In genomic region chr21:37348664-37349063, GRCh38 we compare ENCODE assay signal across 23 cellular contexts. TPM values are rescaled to one million over a fixed set of nuclear protein-coding genes. Genes with fewer than 3 reads are reported as not detected.
DNase-seq lines count a peak whose midpoint lies in the region; ATAC-seq, FAIRE-seq and TF ChIP-seq lines count a peak whose summit lies in the region.
"Had no signal": no experiment of that assay in that cellular context is flagged by ENCODE, and none has a peak within 500 bp of the region (broad histone marks: within the 10 kb centered on the region; RNA-seq: fewer than 3 reads in every experiment).

No MANE protein-coding gene starts in this region.

- no peak overlapping the region for H3K9ac ChIP-seq in K562 (ENCODE audit: insufficient read depth in 1 of 2, low read depth in 2 of 2, low read length in 2 of 2)
- H3K9ac ChIP-seq in colonic mucosa (ENCODE audit: low read depth in 2 of 2, low read length in 2 of 2): no peak overlapping the region

- no peaks in the 10 kb centered on the region for H3K9me1 ChIP-seq in K562 (ENCODE audit: control insufficient read depth, insufficient read depth, low read length)

- no peak overlapping the region for H2AFZ ChIP-seq in K562 (ENCODE audit: low read depth, low read length)

- H3K4me1 Mint-ChIP-seq in activated T-helper 1 cell treated with anti-CD3 and anti-CD28 coated beads, Interleukin-12 subunit alpha, Interleukin-12 subunit beta, Interleukin-2, Interleukin-4 antibody, amounts not matched to agents 30 ng/mL and 10 ng/mL and 1 ng/mL, durations not matched to agents 14 hours and 24 hours and 36 hours (ENCODE audit: low read depth): no peaks in the 10 kb centered on the region
- H3K4me1 Mint-ChIP-seq: CD8-positive, alpha-beta memory T cell; nephron progenitor cell; T-cell had no signal

- TF ChIP-seq RAD21 in K562 (CRISPR knock-in tag; conservative IDR thresholded peaks at IDR 0.05 in 1 of 2, IDR thresholded peaks at IDR 0.05 in 1 of 2): 0 out of 4 replicates have a peak, but pooled peaks of 1 of the 2 experiments have one; percentile 23

- H3K9me3 ChIP-seq in K562 (replicated peaks; ENCODE audit: control insufficient read depth, insufficient read depth, low read depth, low read length) (peaks cover 8% of the 10 kb centered on the region), colonic mucosa (no peaks in the 10 kb centered on the region)

- H3K4me3 ChIP-seq in K562 (no peak overlapping the region), colonic mucosa (no peak overlapping the region)
- H3K4me3 ChIP-seq: body of pancreas, MG63, psoas muscle had no signal

- no peaks in the 10 kb centered on the region for H3K4me1 ChIP-seq in K562 (replicated peaks in 1 of 2; ENCODE audit: control insufficient read depth in 2 of 2, insufficient read depth in 2 of 2, low read length in 2 of 2)
- no peaks in the 10 kb centered on the region for H3K4me1 ChIP-seq in colonic mucosa
- H3K4me1 ChIP-seq: body of pancreas, psoas muscle had no signal

- no peaks in the 10 kb centered on the region for H3K36me3 Mint-ChIP-seq in activated T-helper 1 cell treated with anti-CD3 and anti-CD28 coated beads, Interleukin-12 subunit alpha, Interleukin-12 subunit beta, Interleukin-2, Interleukin-4 antibody, amounts not matched to agents 30 ng/mL and 10 ng/mL and 1 ng/mL, durations not matched to agents 14 hours and 24 hours and 36 hours (ENCODE audit: low read depth)

- 31% methylated on average over 2 of the region's 2 CpGs for WGBS in K562 (ENCODE audit: insufficient coverage, low coverage, missing lambda C conversion rate)

- no TSS peak for BruUV-seq in K562 (replicated peaks; lab: Mats Ljungman, UMichigan)

- no peak for TF ChIP-seq CTCF in K562 (IDR thresholded peaks at IDR 0.05 in 2 of 3, conservative IDR thresholded peaks at IDR 0.05 in 1 of 3; ENCODE audit: insufficient read depth in 2 of 3, low read depth in 1 of 3, low read length in 3 of 3)
- no peak for TF ChIP-seq CTCF in colonic mucosa (IDR thresholded peaks at IDR 0.05)

- peaks cover 34% of the 10 kb centered on the region for H3K9me3 Mint-ChIP-seq in activated T-helper 1 cell treated with anti-CD3 and anti-CD28 coated beads, Interleukin-12 subunit alpha, Interleukin-12 subunit beta, Interleukin-2, Interleukin-4 antibody, amounts not matched to agents 30 ng/mL and 10 ng/mL and 1 ng/mL, durations not matched to agents 14 hours and 24 hours and 36 hours

- no peaks in the 10 kb centered on the region for H3K36me3 ChIP-seq in K562 (ENCODE audit: control insufficient read depth, insufficient read depth, low read length)
- H3K36me3 ChIP-seq in colonic mucosa: no peaks in the 10 kb centered on the region
- H3K36me3 ChIP-seq: MG63, WERI-Rb-1 had no signal

- no peak for TF ChIP-seq POLR2A in K562 (conservative IDR thresholded peaks at IDR 0.05)

- H3K4me3 Mint-ChIP-seq in activated T-helper 1 cell treated with anti-CD3 and anti-CD28 coated beads, Interleukin-12 subunit alpha, Interleukin-12 subunit beta, Interleukin-2, Interleukin-4 antibody, amounts not matched to agents 30 ng/mL and 10 ng/mL and 1 ng/mL, durations not matched to agents 14 hours and 24 hours and 36 hours: no peak overlapping the region
- H3K4me3 Mint-ChIP-seq: activated CD8-positive, alpha-beta T cell treated with anti-CD3 and anti-CD28 coated beads, Interleukin-2, amount 10 ng/mL, durations not matched to agents 7 days and 5 days; activated naive CD8-positive, alpha-beta T cell; CD8-positive, alpha-beta memory T cell; nephron progenitor cell; T-cell had no signal

- no peak for ATAC-seq in K562
- no peak for ATAC-seq in HG03097 (IDR thresholded peaks at IDR 0.05; ENCODE audit: low FRiP score, unreplicated experiment)
- ATAC-seq in activated CD4-positive, CD25-positive, alpha-beta regulatory T cell treated with anti-CD3 and anti-CD28 coated beads, Interleukin-2, amount 50 U/mL, for 24 hours: no peak
- ATAC-seq: activated CD8-positive, alpha-beta T cell treated with anti-CD3 and anti-CD28 coated beads, Interleukin-2, amount 10 ng/mL, durations not matched to agents 7 days and 5 days; body of pancreas; psoas muscle; T-cell had no signal

- peaks cover 3% of the 10 kb centered on the region for H3K27me3 Mint-ChIP-seq in activated T-helper 1 cell treated with anti-CD3 and anti-CD28 coated beads, Interleukin-12 subunit alpha, Interleukin-12 subunit beta, Interleukin-2, Interleukin-4 antibody, amounts not matched to agents 30 ng/mL and 10 ng/mL and 1 ng/mL, durations not matched to agents 14 hours and 24 hours and 36 hours (ENCODE audit: insufficient read depth)
- H3K27me3 Mint-ChIP-seq: activated naive CD8-positive, alpha-beta T cell had no signal

- intact Hi-C loops in K562 (cut with micrococcal nuclease) (no loop called here), colonic mucosa (cut with DNase I) (no loop called here)
- intact Hi-C loops in activated T-helper 1 cell treated with anti-CD3 and anti-CD28 coated beads, Interleukin-12 subunit alpha, Interleukin-12 subunit beta, Interleukin-2, Interleukin-4 antibody, amounts not matched to agents 30 ng/mL and 10 ng/mL and 1 ng/mL, durations not matched to agents 14 hours and 24 hours and 36 hours (cut with micrococcal nuclease): no loop called here

- H3K27ac Mint-ChIP-seq in activated T-helper 1 cell treated with anti-CD3 and anti-CD28 coated beads, Interleukin-12 subunit alpha, Interleukin-12 subunit beta, Interleukin-2, Interleukin-4 antibody, amounts not matched to agents 30 ng/mL and 10 ng/mL and 1 ng/mL, durations not matched to agents 14 hours and 24 hours and 36 hours: no peak overlapping the region
- H3K27ac Mint-ChIP-seq: activated CD8-positive, alpha-beta T cell treated with anti-CD3 and anti-CD28 coated beads, Interleukin-2, amount 10 ng/mL, durations not matched to agents 7 days and 5 days; activated naive CD8-positive, alpha-beta T cell; CD8-positive, alpha-beta memory T cell; nephron progenitor cell; T-cell had no signal

- no peaks in the 10 kb centered on the region for H3K79me2 ChIP-seq in K562 (ENCODE audit: control insufficient read depth, insufficient read depth, low read length)

- CTCF ChIA-PET in K562 (lab: Yijun Ruan, JAX; ENCODE audit: low intra/inter-chr PET ratio): no interaction called here

- peak; percentile 32 for FAIRE-seq in K562 (lab: Jason Lieb, UNC)
- FAIRE-seq: colon, frontal cortex, GM19239 had no signal

- peak; percentile 32 for DNase-seq in ACHN
- peak; percentile 15 for DNase-seq in EL
- peak; percentile 15 for DNase-seq in NCI-H1105 (lab: John Stamatoyannopoulos, UW)
- peak in 1 of 4 experiments; percentile 46 for DNase-seq in K562 (ENCODE audit: extremely low read depth in 1 of 4, low spot score in 3 of 4)
- DNase-seq in activated T-helper 1 cell treated with anti-CD3 and anti-CD28 coated beads, Interleukin-12 subunit alpha, Interleukin-12 subunit beta, Interleukin-2, Interleukin-4 antibody, amounts not matched to agents 30 ng/mL and 10 ng/mL and 1 ng/mL, durations not matched to agents 14 hours and 24 hours and 36 hours (ENCODE audit: low spot score): no peak
- no peak for DNase-seq in colonic mucosa
- DNase-seq: activated CD8-positive, alpha-beta T cell treated with anti-CD3 and anti-CD28 coated beads, Interleukin-2, amount 10 ng/mL, durations not matched to agents 7 days and 5 days; activated T-cell treated with anti-CD3 and anti-CD28 coated beads, Interleukin-2, amount 50 U/mL, for 48 hours; body of pancreas; CD8-positive, alpha-beta memory T cell; MG63; NCI-H2107; nephron progenitor cell; psoas muscle; stimulated activated CD8-positive, alpha-beta memory T cell treated with anti-CD3 and anti-CD28 coated beads, Interleukin-4, amount 100 ng/mL, for 48 hours; T-cell; WERI-Rb-1 had no signal

- H4K20me1 ChIP-seq in K562 (replicated peaks; ENCODE audit: control insufficient read depth, insufficient read depth, low read length): no peaks in the 10 kb centered on the region

- H3K27me3 ChIP-seq in K562 (ENCODE audit: control insufficient read depth in 2 of 2, insufficient read depth in 2 of 2, low read length in 2 of 2) (no peaks in the 10 kb centered on the region), colonic mucosa (no peaks in the 10 kb centered on the region)
- H3K27me3 ChIP-seq: MG63 had no signal

- no peak overlapping the region for H3K27ac ChIP-seq in K562 (ENCODE audit: extremely low read depth, low read depth, low read length)
- no peak overlapping the region for H3K27ac ChIP-seq in colonic mucosa
- H3K27ac ChIP-seq: body of pancreas, psoas muscle, WERI-Rb-1 had no signal

- H3K4me2 ChIP-seq in K562 (ENCODE audit: insufficient read depth, low read length): no peak overlapping the region

- TF ChIP-seq EP300 in K562 (IDR thresholded peaks at IDR 0.05; ENCODE audit: low read length): peak; percentile 52

- POLR2A ChIA-PET in K562 (lab: Yijun Ruan, JAX): interaction anchor here (0.7 to 1.9 kb wide), 4 partner anchors 8 to 28 kb away, joined by 3 to 15 read pairs (median 6); no protein-coding TSS in a partner anchor

- in situ Hi-C loops in ACHN (cut with HindIII; ENCODE audit: low pct_ligation_motif_present, low pct_unique_long_range_greater_than_20kb, low sequenced_read_pairs): no loop called here
- in situ Hi-C loops in K562 (cut with MboI): no loop called here

TF ChIP-seq in K562, 482 proteins besides CTCF, POLR2A, EP300 and RAD21 (continues in another document):
- TF ChIP-seq KLF6 (CRISPR knock-in tag; IDR thresholded peaks at IDR 0.05; ENCODE audit: borderline replicate concordance): no peak
- TF ChIP-seq RHOXF2B (CRISPR knock-in tag; conservative IDR thresholded peaks at IDR 0.05): no peak

RNA-seq across cellular contexts. Expression of gene DYRK1A, which starts 17.9 kb away (rescaled TPM):
- total RNA-seq in K562 (2011; cell fraction: chromatin; rRNA removed; ENCODE audit: low replicate concordance): 104 and 251 TPM in 2 replicates
- 52.7 and 60.7 TPM in 2 replicates for total RNA-seq in K562 (2011; cell fraction: nucleolus; rRNA removed)
- 126 and 183 TPM in 2 replicates for total RNA-seq in K562 (2011; cell fraction: nucleoplasm; rRNA removed)
- 40.2 and 42.3 TPM in 2 replicates for total RNA-seq in K562 (2014; rRNA removed)
- 58.9 and 66.8 TPM in 2 replicates for total RNA-seq in K562 (2014; rRNA removed; fragmentation: Illumina TruSeq; extraction: Trizol)
- total RNA-seq in K562 (2015; rRNA removed; fragmentation: Illumina TruSeq; extraction: Trizol): 55.3 and 57.7 TPM in 2 replicates
- 55.8 and 64.8 TPM in 2 replicates for total RNA-seq in K562 (2021)
- polyA plus RNA-seq in K562 (2011; rRNA removed): 59.9 and 65.9 TPM in 2 replicates
- polyA plus RNA-seq in K562 (2011; cell fraction: cytosol; rRNA removed): 49.8 and 58.2 TPM in 2 replicates
- polyA plus RNA-seq in K562 (2011; cell fraction: nucleus; rRNA removed): 116 and 121 TPM in 2 replicates
- 20.9 and 26.2 TPM in 2 replicates for polyA plus RNA-seq in K562 (2012)
- polyA plus RNA-seq in K562 (2014; fragmentation: Illumina TruSeq; extraction: Trizol): 35.5 and 36.5 TPM in 2 replicates
- 10 to 100 TPM in 1 of 2 experiments, 1 to 10 TPM in 1; 3.7 to 13.2 TPM for polyA plus RNA-seq in K562 (2014; fragmentation: Nextera tagmentation; extraction: Ambion mirVana)
- 29.1 and 32.7 TPM in 2 replicates for polyA plus RNA-seq in K562 (2014; rRNA removed)
- polyA minus RNA-seq in K562 (2011; rRNA and poly(A)+ RNA removed): 174 and 176 TPM in 2 replicates
- polyA minus RNA-seq in K562 (2011; cell fraction: cytosol; rRNA and poly(A)+ RNA removed): 62.1 and 76.3 TPM in 2 replicates
- 102 and 169 TPM in 2 replicates for polyA minus RNA-seq in K562 (2011; cell fraction: nucleus; rRNA and poly(A)+ RNA removed)
- 66.5 and 68.1 TPM in 2 replicates for total RNA-seq in activated T-helper 1 cell treated with anti-CD3 and anti-CD28 coated beads, Interleukin-12 subunit alpha, Interleukin-12 subunit beta, Interleukin-2, Interleukin-4 antibody, amounts not matched to agents 30 ng/mL and 10 ng/mL and 1 ng/mL, durations not matched to agents 14 hours and 24 hours and 36 hours
- 10 to 100 TPM; 57.5 to 57.7 TPM for total RNA-seq in colonic mucosa

Comparison
In these comparisons a context has a peak if more than half of its experiments do, and no peak if none do; other contexts are left out.
1. DNase-seq: peak in ACHN (single experiment), EL (single experiment) and NCI-H1105 (single experiment); none in activated T-helper 1 cell treated with anti-CD3 and anti-CD28 coated beads, Interleukin-12 subunit alpha, Interleukin-12 subunit beta, Interleukin-2, Interleukin-4 antibody, amounts not matched to agents 30 ng/mL and 10 ng/mL and 1 ng/mL, durations not matched to agents 14 hours and 24 hours and 36 hours (single experiment) and colonic mucosa (single experiment).